ENCODE assay signal across 1 cellular context in the genomic region with DNA sequence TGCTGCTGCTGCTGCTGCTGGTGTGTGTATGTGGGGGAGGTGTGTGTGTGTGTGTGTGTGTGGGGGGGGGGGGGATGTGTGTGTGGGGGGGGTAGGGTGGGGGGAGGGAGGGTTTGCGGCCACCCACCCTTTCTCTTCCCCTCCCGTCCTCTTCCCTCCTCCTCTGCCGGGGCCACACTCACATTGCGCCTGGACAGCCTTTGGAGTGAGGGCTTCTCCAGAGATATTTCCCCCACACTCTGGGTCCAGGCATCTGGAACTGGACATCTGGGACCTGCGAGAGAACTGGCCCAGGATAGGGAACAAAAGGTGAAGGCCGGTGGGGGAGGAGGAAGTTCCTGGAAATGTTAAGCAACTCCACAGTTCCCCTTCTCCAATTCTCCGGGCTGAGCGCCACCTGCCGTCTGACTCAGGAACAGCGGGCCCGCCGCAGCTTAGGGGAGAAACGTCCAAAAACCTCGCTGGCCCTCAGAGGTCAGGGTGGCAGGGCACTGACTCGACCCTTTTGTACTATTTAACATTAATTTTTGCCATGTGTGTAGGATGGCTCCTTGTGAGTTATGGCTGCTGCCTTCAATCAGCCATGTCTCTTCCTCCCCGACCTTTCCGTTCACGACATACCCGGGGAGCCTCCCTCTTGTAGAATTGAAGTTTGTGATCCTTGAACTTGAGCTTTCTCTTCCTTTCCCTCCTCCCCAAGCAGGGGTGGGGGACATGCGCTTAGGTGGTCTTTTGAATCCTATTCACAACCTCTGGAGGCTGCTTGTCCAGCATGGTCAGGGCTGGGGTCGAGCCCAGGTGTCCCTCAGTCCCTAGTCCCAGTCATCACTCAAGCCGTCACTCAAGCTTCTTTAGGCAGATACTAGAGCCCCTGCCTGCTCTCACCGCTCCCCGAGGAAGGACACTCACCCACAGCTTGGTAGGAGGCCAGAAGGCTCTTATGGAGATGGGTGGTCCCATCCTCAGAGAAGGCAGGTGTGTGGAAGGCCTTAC.
TF ChIP-seq lines count a peak whose summit lies in the region.

A gene with protein sequence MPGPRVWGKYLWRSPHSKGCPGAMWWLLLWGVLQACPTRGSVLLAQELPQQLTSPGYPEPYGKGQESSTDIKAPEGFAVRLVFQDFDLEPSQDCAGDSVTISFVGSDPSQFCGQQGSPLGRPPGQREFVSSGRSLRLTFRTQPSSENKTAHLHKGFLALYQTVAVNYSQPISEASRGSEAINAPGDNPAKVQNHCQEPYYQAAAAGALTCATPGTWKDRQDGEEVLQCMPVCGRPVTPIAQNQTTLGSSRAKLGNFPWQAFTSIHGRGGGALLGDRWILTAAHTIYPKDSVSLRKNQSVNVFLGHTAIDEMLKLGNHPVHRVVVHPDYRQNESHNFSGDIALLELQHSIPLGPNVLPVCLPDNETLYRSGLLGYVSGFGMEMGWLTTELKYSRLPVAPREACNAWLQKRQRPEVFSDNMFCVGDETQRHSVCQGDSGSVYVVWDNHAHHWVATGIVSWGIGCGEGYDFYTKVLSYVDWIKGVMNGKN (minus strand): TSS at position 287 of the 993 bp plus-strand sequence. CDS start 34 bp downstream, at position 253.

TF ChIP-seq in HepG2, 621 proteins besides CTCF, POLR2A, EP300 and RAD21 (continued from another document and continues in another):
- TF ChIP-seq, protein P1, sequence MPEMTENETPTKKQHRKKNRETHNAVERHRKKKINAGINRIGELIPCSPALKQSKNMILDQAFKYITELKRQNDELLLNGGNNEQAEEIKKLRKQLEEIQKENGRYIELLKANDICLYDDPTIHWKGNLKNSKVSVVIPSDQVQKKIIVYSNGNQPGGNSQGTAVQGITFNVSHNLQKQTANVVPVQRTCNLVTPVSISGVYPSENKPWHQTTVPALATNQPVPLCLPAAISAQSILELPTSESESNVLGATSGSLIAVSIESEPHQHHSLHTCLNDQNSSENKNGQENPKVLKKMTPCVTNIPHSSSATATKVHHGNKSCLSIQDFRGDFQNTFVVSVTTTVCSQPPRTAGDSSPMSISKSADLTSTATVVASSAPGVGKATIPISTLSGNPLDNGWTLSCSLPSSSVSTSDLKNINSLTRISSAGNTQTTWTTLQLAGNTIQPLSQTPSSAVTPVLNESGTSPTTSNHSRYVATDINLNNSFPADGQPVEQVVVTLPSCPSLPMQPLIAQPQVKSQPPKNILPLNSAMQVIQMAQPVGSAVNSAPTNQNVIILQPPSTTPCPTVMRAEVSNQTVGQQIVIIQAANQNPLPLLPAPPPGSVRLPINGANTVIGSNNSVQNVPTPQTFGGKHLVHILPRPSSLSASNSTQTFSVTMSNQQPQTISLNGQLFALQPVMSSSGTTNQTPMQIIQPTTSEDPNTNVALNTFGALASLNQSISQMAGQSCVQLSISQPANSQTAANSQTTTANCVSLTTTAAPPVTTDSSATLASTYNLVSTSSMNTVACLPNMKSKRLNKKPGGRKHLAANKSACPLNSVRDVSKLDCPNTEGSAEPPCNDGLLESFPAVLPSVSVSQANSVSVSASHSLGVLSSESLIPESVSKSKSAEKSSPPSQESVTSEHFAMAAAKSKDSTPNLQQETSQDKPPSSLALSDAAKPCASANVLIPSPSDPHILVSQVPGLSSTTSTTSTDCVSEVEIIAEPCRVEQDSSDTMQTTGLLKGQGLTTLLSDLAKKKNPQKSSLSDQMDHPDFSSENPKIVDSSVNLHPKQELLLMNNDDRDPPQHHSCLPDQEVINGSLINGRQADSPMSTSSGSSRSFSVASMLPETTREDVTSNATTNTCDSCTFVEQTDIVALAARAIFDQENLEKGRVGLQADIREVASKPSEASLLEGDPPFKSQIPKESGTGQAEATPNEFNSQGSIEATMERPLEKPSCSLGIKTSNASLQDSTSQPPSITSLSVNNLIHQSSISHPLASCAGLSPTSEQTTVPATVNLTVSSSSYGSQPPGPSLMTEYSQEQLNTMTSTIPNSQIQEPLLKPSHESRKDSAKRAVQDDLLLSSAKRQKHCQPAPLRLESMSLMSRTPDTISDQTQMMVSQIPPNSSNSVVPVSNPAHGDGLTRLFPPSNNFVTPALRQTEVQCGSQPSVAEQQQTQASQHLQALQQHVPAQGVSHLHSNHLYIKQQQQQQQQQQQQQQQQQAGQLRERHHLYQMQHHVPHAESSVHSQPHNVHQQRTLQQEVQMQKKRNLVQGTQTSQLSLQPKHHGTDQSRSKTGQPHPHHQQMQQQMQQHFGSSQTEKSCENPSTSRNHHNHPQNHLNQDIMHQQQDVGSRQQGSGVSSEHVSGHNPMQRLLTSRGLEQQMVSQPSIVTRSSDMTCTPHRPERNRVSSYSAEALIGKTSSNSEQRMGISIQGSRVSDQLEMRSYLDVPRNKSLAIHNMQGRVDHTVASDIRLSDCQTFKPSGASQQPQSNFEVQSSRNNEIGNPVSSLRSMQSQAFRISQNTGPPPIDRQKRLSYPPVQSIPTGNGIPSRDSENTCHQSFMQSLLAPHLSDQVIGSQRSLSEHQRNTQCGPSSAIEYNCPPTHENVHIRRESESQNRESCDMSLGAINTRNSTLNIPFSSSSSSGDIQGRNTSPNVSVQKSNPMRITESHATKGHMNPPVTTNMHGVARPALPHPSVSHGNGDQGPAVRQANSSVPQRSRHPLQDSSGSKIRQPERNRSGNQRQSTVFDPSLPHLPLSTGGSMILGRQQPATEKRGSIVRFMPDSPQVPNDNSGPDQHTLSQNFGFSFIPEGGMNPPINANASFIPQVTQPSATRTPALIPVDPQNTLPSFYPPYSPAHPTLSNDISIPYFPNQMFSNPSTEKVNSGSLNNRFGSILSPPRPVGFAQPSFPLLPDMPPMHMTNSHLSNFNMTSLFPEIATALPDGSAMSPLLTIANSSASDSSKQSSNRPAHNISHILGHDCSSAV (CRISPR knock-in tag; IDR thresholded peaks at IDR 0.05; ENCODE audit: borderline replicate concordance) = no peak
- TF ChIP-seq, protein P2, sequence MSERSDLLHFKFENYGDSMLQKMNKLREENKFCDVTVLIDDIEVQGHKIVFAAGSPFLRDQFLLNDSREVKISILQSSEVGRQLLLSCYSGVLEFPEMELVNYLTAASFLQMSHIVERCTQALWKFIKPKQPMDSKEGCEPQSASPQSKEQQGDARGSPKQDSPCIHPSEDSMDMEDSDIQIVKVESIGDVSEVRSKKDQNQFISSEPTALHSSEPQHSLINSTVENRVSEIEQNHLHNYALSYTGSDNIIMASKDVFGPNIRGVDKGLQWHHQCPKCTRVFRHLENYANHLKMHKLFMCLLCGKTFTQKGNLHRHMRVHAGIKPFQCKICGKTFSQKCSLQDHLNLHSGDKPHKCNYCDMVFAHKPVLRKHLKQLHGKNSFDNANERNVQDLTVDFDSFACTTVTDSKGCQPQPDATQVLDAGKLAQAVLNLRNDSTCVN (CRISPR knock-in tag; IDR thresholded peaks at IDR 0.05; ENCODE audit: borderline replicate concordance) = peak; percentile 63; the same call in 1 of the 2 replicates
- TF ChIP-seq ZNF672 (CRISPR knock-in tag; IDR thresholded peaks at IDR 0.05) (peak; percentile 26; the same call in 1 of the 2 replicates), PCBP1 (IDR thresholded peaks at IDR 0.05; ENCODE audit: borderline replicate concordance, low read depth, low read length) (0 out of 2 replicates have a peak, but pooled peaks have one; percentile 43), ERF (CRISPR knock-in tag; IDR thresholded peaks at IDR 0.05) (peak; percentile 66), ZNF3 (CRISPR knock-in tag; IDR thresholded peaks at IDR 0.05) (no peak), ARNT2 (CRISPR knock-in tag; IDR thresholded peaks at IDR 0.05; ENCODE audit: low read depth) (no peak), ZNF598 (CRISPR knock-in tag; IDR thresholded peaks at IDR 0.05; ENCODE audit: borderline replicate concordance) (0 out of 2 replicates have a peak, but pooled peaks have one; percentile 11), ZEB1 (IDR thresholded peaks at IDR 0.05; ENCODE audit: insufficient replicate concordance, low read depth) (peak; percentile 51), ZNF660 (CRISPR knock-in tag; IDR thresholded peaks at IDR 0.05; ENCODE audit: borderline replicate concordance, low read depth) (no peak), ZBTB44 (CRISPR knock-in tag; IDR thresholded peaks at IDR 0.05) (no peak), ONECUT2 (CRISPR knock-in tag; IDR thresholded peaks at IDR 0.05) (peak; percentile 14; the same call in 1 of the 2 replicates), YEATS4 (CRISPR knock-in tag; IDR thresholded peaks at IDR 0.05; ENCODE audit: borderline replicate concordance) (0 out of 2 replicates have a peak, but pooled peaks have one; percentile 31), ZNF251 (CRISPR knock-in tag; IDR thresholded peaks at IDR 0.05) (no peak), NR2F2 (IDR thresholded peaks at IDR 0.05; ENCODE audit: borderline replicate concordance, low read depth) (0 out of 2 replicates have a peak, but pooled peaks have one; percentile 55), KLF6 (CRISPR knock-in tag; IDR thresholded peaks at IDR 0.05) (peak; percentile 90), ZBTB38 (CRISPR knock-in tag; IDR thresholded peaks at IDR 0.05) (peak; percentile 58; the same call in 1 of the 2 replicates), SMYD3 (CRISPR knock-in tag; IDR thresholded peaks at IDR 0.05) (no peak), ZNF570 (CRISPR knock-in tag; IDR thresholded peaks at IDR 0.05; ENCODE audit: borderline replicate concordance) (no peak), ZNF292 (CRISPR knock-in tag; IDR thresholded peaks at IDR 0.05; ENCODE audit: borderline replicate concordance, low read depth) (no peak), ZNF605 (CRISPR knock-in tag; IDR thresholded peaks at IDR 0.05) (no peak), GFI1 (CRISPR knock-in tag; IDR thresholded peaks at IDR 0.05; ENCODE audit: borderline replicate concordance) (no peak; the same call in 1 of the 2 replicates), ZNF367 (CRISPR knock-in tag; IDR thresholded peaks at IDR 0.05; ENCODE audit: borderline replicate concordance) (0 out of 2 replicates have a peak, but pooled peaks have one; percentile 52), ZNF484 (CRISPR knock-in tag; IDR thresholded peaks at IDR 0.05; ENCODE audit: borderline replicate concordance, low read depth) (no peak), NFE2L2 (IDR thresholded peaks at IDR 0.05; ENCODE audit: low read length) (no peak), ATM (IDR thresholded peaks at IDR 0.05; ENCODE audit: borderline replicate concordance) (no peak), ZNF256 (CRISPR knock-in tag; conservative IDR thresholded peaks at IDR 0.05) (no peak), SNAI1 (CRISPR knock-in tag; IDR thresholded peaks at IDR 0.05; ENCODE audit: borderline replicate concordance) (no peak), ZNF382 (CRISPR knock-in tag; IDR thresholded peaks at IDR 0.05; ENCODE audit: borderline replicate concordance) (no peak), ZNF234 (CRISPR knock-in tag; conservative IDR thresholded peaks at IDR 0.05) (no peak), ZNF205 (CRISPR knock-in tag; IDR thresholded peaks at IDR 0.05) (no peak), RARA (CRISPR knock-in tag; IDR thresholded peaks at IDR 0.05) (peak; percentile 95), U2AF2 (IDR thresholded peaks at IDR 0.05; ENCODE audit: low read depth, low read length) (no peak), FOSL1 (CRISPR knock-in tag; IDR thresholded peaks at IDR 0.05; ENCODE audit: borderline replicate concordance) (no peak)
- TF ChIP-seq, protein P3, sequence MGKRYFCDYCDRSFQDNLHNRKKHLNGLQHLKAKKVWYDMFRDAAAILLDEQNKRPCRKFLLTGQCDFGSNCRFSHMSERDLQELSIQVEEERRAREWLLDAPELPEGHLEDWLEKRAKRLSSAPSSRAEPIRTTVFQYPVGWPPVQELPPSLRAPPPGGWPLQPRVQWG (CRISPR knock-in tag; IDR thresholded peaks at IDR 0.05; ENCODE audit: borderline replicate concordance, low read depth) = no peak
- TF ChIP-seq, protein P4, sequence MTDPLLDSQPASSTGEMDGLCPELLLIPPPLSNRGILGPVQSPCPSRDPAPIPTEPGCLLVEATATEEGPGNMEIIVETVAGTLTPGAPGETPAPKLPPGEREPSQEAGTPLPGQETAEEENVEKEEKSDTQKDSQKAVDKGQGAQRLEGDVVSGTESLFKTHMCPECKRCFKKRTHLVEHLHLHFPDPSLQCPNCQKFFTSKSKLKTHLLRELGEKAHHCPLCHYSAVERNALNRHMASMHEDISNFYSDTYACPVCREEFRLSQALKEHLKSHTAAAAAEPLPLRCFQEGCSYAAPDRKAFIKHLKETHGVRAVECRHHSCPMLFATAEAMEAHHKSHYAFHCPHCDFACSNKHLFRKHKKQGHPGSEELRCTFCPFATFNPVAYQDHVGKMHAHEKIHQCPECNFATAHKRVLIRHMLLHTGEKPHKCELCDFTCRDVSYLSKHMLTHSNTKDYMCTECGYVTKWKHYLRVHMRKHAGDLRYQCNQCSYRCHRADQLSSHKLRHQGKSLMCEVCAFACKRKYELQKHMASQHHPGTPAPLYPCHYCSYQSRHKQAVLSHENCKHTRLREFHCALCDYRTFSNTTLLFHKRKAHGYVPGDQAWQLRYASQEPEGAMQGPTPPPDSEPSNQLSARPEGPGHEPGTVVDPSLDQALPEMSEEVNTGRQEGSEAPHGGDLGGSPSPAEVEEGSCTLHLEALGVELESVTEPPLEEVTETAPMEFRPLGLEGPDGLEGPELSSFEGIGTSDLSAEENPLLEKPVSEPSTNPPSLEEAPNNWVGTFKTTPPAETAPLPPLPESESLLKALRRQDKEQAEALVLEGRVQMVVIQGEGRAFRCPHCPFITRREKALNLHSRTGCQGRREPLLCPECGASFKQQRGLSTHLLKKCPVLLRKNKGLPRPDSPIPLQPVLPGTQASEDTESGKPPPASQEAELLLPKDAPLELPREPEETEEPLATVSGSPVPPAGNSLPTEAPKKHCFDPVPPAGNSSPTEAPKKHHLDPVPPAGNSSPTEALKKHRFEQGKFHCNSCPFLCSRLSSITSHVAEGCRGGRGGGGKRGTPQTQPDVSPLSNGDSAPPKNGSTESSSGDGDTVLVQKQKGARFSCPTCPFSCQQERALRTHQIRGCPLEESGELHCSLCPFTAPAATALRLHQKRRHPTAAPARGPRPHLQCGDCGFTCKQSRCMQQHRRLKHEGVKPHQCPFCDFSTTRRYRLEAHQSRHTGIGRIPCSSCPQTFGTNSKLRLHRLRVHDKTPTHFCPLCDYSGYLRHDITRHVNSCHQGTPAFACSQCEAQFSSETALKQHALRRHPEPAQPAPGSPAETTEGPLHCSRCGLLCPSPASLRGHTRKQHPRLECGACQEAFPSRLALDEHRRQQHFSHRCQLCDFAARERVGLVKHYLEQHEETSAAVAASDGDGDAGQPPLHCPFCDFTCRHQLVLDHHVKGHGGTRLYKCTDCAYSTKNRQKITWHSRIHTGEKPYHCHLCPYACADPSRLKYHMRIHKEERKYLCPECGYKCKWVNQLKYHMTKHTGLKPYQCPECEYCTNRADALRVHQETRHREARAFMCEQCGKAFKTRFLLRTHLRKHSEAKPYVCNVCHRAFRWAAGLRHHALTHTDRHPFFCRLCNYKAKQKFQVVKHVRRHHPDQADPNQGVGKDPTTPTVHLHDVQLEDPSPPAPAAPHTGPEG (CRISPR knock-in tag; IDR thresholded peaks at IDR 0.05) = 0 out of 2 replicates have a peak, but pooled peaks have one; percentile 18
- TF ChIP-seq, protein P5, sequence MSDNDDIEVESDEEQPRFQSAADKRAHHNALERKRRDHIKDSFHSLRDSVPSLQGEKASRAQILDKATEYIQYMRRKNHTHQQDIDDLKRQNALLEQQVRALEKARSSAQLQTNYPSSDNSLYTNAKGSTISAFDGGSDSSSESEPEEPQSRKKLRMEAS (IDR thresholded peaks at IDR 0.05) = peak; percentile 39
